21 cellular contexts compared by ENCODE assay signal in genomic region chr5:107564896-107565295, GRCh38.
DNase-seq lines count a peak whose midpoint lies in the region; ATAC-seq and TF ChIP-seq lines count a peak whose summit lies in the region.
"Had no signal": no experiment of that assay in that cellular context is flagged by ENCODE, and none has a peak within 500 bp of the region (broad histone marks: within the 10 kb centered on the region; RNA-seq: fewer than 3 reads in every experiment).

No MANE protein-coding gene starts in this region.

- DNase-seq in amniotic epithelial cell (ENCODE audit: low read depth) (peak; percentile 70), fibroblast of mammary gland (ENCODE audit: low read depth) (peak; percentile 23), occipital lobe (lab: John Stamatoyannopoulos, UW) (no peak), mucosa of gallbladder (ENCODE audit: low spot score) (no peak), T-helper 9 cell (no peak)
- DNase-seq: activated CD8-positive, alpha-beta memory T cell treated with anti-CD3 and anti-CD28 coated beads, Interleukin-2, amount 50 U/mL, for 48 hours; DMS79; effector CD4-positive, alpha-beta T cell; foreskin keratinocyte; Karpas-422; NCI-H1436; Right ventricle myocardium superior; spleen; T-helper 2 cell had no signal

- H3K4me3 ChIP-seq in HEK293 (ENCODE audit: low read depth, low read length) (no peak overlapping the region), fibroblast of mammary gland (ENCODE audit: control insufficient read depth, low read depth, low read length) (no peak overlapping the region), skeletal muscle satellite cell (ENCODE audit: low read length) (peak overlapping the region; percentile 43)
- H3K4me3 ChIP-seq: spleen had no signal

- TF ChIP-seq CTCF in HEK293 (tag by site-specific recombination; IDR thresholded peaks at IDR 0.05): no peak
- TF ChIP-seq CTCF in fibroblast of mammary gland (conservative IDR thresholded peaks at IDR 0.05; ENCODE audit: control insufficient read depth, insufficient read depth, low read depth, low read length): no peak

- H3K27me3 ChIP-seq in skeletal muscle satellite cell (ENCODE audit: control insufficient read depth, insufficient read depth, low read length): no peaks in the 10 kb centered on the region
- H3K27me3 ChIP-seq: ascending aorta, foreskin keratinocyte, spleen had no signal

- peaks cover 44% of the 10 kb centered on the region for H3K4me1 ChIP-seq in HEK293 (ENCODE audit: control insufficient read depth, insufficient read depth, low read length)
- H3K4me1 ChIP-seq in skeletal muscle satellite cell (ENCODE audit: control insufficient read depth, insufficient read depth, low read length): peaks cover 21% of the 10 kb centered on the region

- no peaks in the 10 kb centered on the region; the same call in 1 of the 2 replicates for H3K9me3 ChIP-seq in HEK293 (ENCODE audit: control insufficient read depth, insufficient read depth, low read depth, low read length)
- H3K9me3 ChIP-seq in skeletal muscle satellite cell (replicated peaks; ENCODE audit: low read length): no peaks in the 10 kb centered on the region
- H3K9me3 ChIP-seq: ascending aorta, spleen had no signal

- H3K27ac ChIP-seq in HEK293 (ENCODE audit: extremely low read depth, low read depth, low read length): no peak overlapping the region
- H3K27ac ChIP-seq: C4-2B, foreskin keratinocyte, spleen had no signal

- H3K4me2 ChIP-seq in skeletal muscle satellite cell (ENCODE audit: low read length): peak overlapping the region; percentile 75

- POLR2A ChIA-PET in HEK293 (lab: Yijun Ruan, JAX): no interaction called here

- no peaks in the 10 kb centered on the region for H3K36me3 ChIP-seq in HEK293 (ENCODE audit: control insufficient read depth in 2 of 2, insufficient read depth in 1 of 2, low read length in 2 of 2)
- H3K36me3 ChIP-seq in skeletal muscle satellite cell (ENCODE audit: insufficient read depth, low read length): no peaks in the 10 kb centered on the region
- H3K36me3 ChIP-seq: ascending aorta, spleen had no signal

- ATAC-seq in HG03460 (IDR thresholded peaks at IDR 0.05; ENCODE audit: unreplicated experiment): no peak
- ATAC-seq: foreskin keratinocyte; left lobe of liver; stimulated activated memory B cell treated with anti-CD40 and anti-IgM and Interleukin-4, amounts not matched to agents 10 μg/mL and 1 μg/mL and 100 μg/mL, for 72 hours had no signal

- CTCF ChIA-PET in HEK293 (lab: Yijun Ruan, JAX): no interaction called here

- peak overlapping the region; percentile 7 for H3K9ac ChIP-seq in skeletal muscle satellite cell (ENCODE audit: low read depth, low read length)

TF ChIP-seq in HEK293, 187 proteins besides CTCF, POLR2A, EP300 and RAD21 (continues in another document):
- TF ChIP-seq, protein P1, sequence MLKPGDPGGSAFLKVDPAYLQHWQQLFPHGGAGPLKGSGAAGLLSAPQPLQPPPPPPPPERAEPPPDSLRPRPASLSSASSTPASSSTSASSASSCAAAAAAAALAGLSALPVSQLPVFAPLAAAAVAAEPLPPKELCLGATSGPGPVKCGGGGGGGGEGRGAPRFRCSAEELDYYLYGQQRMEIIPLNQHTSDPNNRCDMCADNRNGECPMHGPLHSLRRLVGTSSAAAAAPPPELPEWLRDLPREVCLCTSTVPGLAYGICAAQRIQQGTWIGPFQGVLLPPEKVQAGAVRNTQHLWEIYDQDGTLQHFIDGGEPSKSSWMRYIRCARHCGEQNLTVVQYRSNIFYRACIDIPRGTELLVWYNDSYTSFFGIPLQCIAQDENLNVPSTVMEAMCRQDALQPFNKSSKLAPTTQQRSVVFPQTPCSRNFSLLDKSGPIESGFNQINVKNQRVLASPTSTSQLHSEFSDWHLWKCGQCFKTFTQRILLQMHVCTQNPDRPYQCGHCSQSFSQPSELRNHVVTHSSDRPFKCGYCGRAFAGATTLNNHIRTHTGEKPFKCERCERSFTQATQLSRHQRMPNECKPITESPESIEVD (tag by site-specific recombination; IDR thresholded peaks at IDR 0.05): peak; percentile 98
- TF ChIP-seq ZNF664 (tag by site-specific recombination; IDR thresholded peaks at IDR 0.05) (no peak), ZNF19 (tag by site-specific recombination; IDR thresholded peaks at IDR 0.05; ENCODE audit: low read depth) (no peak), IKZF3 (tag by site-specific recombination; IDR thresholded peaks at IDR 0.05) (peak; percentile 71), ZNF843 (tag by site-specific recombination; IDR thresholded peaks at IDR 0.05) (peak; percentile 78), ZNF449 (tag by site-specific recombination; IDR thresholded peaks at IDR 0.05) (no peak), ZNF629 (tag by site-specific recombination; IDR thresholded peaks at IDR 0.05) (peak; percentile 16; the same call in 1 of the 2 replicates), FEZF1 (tag by site-specific recombination; IDR thresholded peaks at IDR 0.05) (peak; percentile 53), ZSCAN5A (tag by site-specific recombination; IDR thresholded peaks at IDR 0.05) (no peak), OSR2 (tag by site-specific recombination; IDR thresholded peaks at IDR 0.05) (peak; percentile 47), ZBTB17 (tag by site-specific recombination; IDR thresholded peaks at IDR 0.05) (peak; percentile 28; the same call in 1 of the 2 replicates), ZNF513 (tag by site-specific recombination; IDR thresholded peaks at IDR 0.05) (peak; percentile 92), SP7 (tag by site-specific recombination; IDR thresholded peaks at IDR 0.05) (no peak), ZEB2 (tag by site-specific recombination; IDR thresholded peaks at IDR 0.05) (no peak; the same call in 1 of the 2 replicates), GLI2 (tag by site-specific recombination; IDR thresholded peaks at IDR 0.05; ENCODE audit: borderline replicate concordance, low read depth) (0 out of 2 replicates have a peak, but pooled peaks have one; percentile 26), ZNF521 (tag by site-specific recombination; IDR thresholded peaks at IDR 0.05) (no peak), ZNF624 (tag by site-specific recombination; IDR thresholded peaks at IDR 0.05) (no peak), ZXDB (tag by site-specific recombination; IDR thresholded peaks at IDR 0.05) (peak; percentile 49; the same call in 1 of the 2 replicates)
- TF ChIP-seq, protein P2, sequence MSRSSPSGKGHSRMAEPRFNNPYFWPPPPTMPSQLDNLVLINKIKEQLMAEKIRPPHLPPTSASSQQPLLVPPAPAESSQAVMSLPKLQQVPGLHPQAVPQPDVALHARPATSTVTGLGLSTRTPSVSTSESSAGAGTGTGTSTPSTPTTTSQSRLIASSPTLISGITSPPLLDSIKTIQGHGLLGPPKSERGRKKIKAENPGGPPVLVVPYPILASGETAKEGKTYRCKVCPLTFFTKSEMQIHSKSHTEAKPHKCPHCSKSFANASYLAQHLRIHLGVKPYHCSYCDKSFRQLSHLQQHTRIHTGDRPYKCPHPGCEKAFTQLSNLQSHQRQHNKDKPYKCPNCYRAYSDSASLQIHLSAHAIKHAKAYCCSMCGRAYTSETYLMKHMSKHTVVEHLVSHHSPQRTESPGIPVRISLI (tag by site-specific recombination; IDR thresholded peaks at IDR 0.05): 0 out of 2 replicates have a peak, but pooled peaks have one; percentile 23
- TF ChIP-seq, protein P3, sequence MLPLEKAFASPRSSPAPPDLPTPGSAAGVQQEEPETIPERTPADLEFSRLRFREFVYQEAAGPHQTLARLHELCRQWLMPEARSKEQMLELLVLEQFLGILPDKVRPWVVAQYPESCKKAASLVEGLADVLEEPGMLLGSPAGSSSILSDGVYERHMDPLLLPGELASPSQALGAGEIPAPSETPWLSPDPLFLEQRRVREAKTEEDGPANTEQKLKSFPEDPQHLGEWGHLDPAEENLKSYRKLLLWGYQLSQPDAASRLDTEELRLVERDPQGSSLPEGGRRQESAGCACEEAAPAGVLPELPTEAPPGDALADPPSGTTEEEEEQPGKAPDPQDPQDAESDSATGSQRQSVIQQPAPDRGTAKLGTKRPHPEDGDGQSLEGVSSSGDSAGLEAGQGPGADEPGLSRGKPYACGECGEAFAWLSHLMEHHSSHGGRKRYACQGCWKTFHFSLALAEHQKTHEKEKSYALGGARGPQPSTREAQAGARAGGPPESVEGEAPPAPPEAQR (tag by site-specific recombination; IDR thresholded peaks at IDR 0.05): no peak

Comparison
In these comparisons a context has a peak if more than half of its experiments do, and no peak if none do; other contexts are left out.
1. DNase-seq: peak in amniotic epithelial cell (single experiment) and fibroblast of mammary gland (single experiment); none in occipital lobe (single experiment), mucosa of gallbladder (single experiment) and T-helper 9 cell (single experiment).